1 cellular context compared by ENCODE assay signal in the genomic region with DNA sequence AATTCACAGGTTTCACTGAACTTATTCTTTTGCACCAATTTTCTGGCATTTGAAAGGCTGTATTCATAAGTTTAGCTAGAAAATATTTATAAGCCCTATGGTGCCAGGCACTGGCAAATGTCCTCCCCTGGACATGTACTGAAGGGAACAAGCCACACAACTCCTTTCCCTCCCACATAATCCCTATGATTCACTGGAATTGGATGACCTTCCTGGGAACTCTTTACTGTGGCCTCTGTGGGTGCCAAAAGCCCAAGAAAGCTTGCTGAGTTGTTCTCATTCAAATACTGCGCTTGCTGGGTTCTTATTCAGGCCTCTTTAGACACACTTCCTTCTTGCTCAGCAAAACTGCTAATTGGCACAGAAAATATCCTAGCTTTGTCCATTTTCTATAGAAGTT.
TF ChIP-seq lines count a peak whose summit lies in the region.

No MANE protein-coding gene starts in this region.

TF ChIP-seq in WTC11, 78 proteins besides CTCF, POLR2A, EP300 and RAD21 (continued from another document):
- TF ChIP-seq STAT6 (CRISPR knock-in tag; conservative IDR thresholded peaks at IDR 0.05; ENCODE audit: low read depth) (no peak), CBFB (CRISPR knock-in tag; IDR thresholded peaks at IDR 0.05; ENCODE audit: low read depth) (no peak), USF1 (CRISPR knock-in tag; IDR thresholded peaks at IDR 0.05) (no peak), MAX (CRISPR knock-in tag; IDR thresholded peaks at IDR 0.05) (no peak), ZNF263 (CRISPR knock-in tag; IDR thresholded peaks at IDR 0.05; ENCODE audit: low read depth) (no peak), NR3C1 (CRISPR knock-in tag; conservative IDR thresholded peaks at IDR 0.05; ENCODE audit: low read depth) (no peak), ATF2 (CRISPR knock-in tag; IDR thresholded peaks at IDR 0.05; ENCODE audit: borderline replicate concordance, low read depth) (no peak), JAZF1 (CRISPR knock-in tag; IDR thresholded peaks at IDR 0.05) (no peak), JUN (CRISPR knock-in tag; IDR thresholded peaks at IDR 0.05) (no peak), ZBTB21 (CRISPR knock-in tag; IDR thresholded peaks at IDR 0.05; ENCODE audit: borderline replicate concordance) (no peak), MLX (CRISPR knock-in tag; IDR thresholded peaks at IDR 0.05) (no peak)
- TF ChIP-seq, protein P1, sequence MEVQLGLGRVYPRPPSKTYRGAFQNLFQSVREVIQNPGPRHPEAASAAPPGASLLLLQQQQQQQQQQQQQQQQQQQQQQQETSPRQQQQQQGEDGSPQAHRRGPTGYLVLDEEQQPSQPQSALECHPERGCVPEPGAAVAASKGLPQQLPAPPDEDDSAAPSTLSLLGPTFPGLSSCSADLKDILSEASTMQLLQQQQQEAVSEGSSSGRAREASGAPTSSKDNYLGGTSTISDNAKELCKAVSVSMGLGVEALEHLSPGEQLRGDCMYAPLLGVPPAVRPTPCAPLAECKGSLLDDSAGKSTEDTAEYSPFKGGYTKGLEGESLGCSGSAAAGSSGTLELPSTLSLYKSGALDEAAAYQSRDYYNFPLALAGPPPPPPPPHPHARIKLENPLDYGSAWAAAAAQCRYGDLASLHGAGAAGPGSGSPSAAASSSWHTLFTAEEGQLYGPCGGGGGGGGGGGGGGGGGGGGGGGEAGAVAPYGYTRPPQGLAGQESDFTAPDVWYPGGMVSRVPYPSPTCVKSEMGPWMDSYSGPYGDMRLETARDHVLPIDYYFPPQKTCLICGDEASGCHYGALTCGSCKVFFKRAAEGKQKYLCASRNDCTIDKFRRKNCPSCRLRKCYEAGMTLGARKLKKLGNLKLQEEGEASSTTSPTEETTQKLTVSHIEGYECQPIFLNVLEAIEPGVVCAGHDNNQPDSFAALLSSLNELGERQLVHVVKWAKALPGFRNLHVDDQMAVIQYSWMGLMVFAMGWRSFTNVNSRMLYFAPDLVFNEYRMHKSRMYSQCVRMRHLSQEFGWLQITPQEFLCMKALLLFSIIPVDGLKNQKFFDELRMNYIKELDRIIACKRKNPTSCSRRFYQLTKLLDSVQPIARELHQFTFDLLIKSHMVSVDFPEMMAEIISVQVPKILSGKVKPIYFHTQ (CRISPR knock-in tag; IDR thresholded peaks at IDR 0.05): no peak
- TF ChIP-seq, protein P2, sequence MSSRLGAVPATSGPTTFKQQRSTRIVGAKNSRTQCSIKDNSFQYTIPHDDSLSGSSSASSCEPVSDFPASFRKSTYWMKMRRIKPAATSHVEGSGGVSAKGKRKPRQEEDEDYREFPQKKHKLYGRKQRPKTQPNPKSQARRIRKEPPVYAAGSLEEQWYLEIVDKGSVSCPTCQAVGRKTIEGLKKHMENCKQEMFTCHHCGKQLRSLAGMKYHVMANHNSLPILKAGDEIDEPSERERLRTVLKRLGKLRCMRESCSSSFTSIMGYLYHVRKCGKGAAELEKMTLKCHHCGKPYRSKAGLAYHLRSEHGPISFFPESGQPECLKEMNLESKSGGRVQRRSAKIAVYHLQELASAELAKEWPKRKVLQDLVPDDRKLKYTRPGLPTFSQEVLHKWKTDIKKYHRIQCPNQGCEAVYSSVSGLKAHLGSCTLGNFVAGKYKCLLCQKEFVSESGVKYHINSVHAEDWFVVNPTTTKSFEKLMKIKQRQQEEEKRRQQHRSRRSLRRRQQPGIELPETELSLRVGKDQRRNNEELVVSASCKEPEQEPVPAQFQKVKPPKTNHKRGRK (CRISPR knock-in tag; IDR thresholded peaks at IDR 0.05; ENCODE audit: borderline replicate concordance): no peak
